8 cellular contexts compared by ENCODE assay signal in genomic region chr10:22003111-22003963, GRCh38. TPM values are rescaled to one million over a fixed set of nuclear protein-coding genes. Genes with fewer than 3 reads are reported as not detected.
A peak's percentile ranks its signal among the peaks of the same experiment; 100 is the strongest.
DNase-seq lines count a peak whose midpoint lies in the region; ATAC-seq and TF ChIP-seq lines count a peak whose summit lies in the region.

TSS of gene DNAJC1 (minus strand) at chr10:22003730. CDS start at chr10:22003434, 296 bp downstream.

- peaks cover 24% of the 10 kb centered on the region for H4K20me1 ChIP-seq in Loucy (ENCODE audit: insufficient read depth, low read length, poor library complexity, severe bottlenecking)

- DNase-seq in ELR (ENCODE audit: low read depth) (peak; percentile 96), H7 (peak; percentile 92), fibroblast of peridontal ligament (ENCODE audit: extremely low read depth) (peak; percentile 88)
- DNase-seq in activated T-helper 9 cell treated with anti-CD3 and anti-CD28 coated beads, Interleukin-2, amount 50 U/mL, for 16 hours (ENCODE audit: low read depth), result peak; percentile 97
- peak; percentile 98 for DNase-seq in natural killer cell treated with Interleukin-12 subunit alpha and Interleukin-12 subunit beta and Interleukin-15 and Interleukin-18, amount 100 ng/mL, for 72 hours (ENCODE audit: low spot score)
- DNase-seq in stimulated activated naive CD8-positive, alpha-beta T cell treated with anti-CD3 and anti-CD28 coated beads, Interleukin-15, Interleukin-2, amounts not matched to agents 100 U/mL and 50 U/mL, for 24 hours, result peak; percentile 99

- H3K36me3 Mint-ChIP-seq in natural killer cell treated with Interleukin-12 subunit alpha and Interleukin-12 subunit beta and Interleukin-15 and Interleukin-18, amount 100 ng/mL, for 72 hours, result peaks cover 6% of the 10 kb centered on the region

- H2AFZ ChIP-seq in Loucy (ENCODE audit: low read length), result peak within 1 kb of the TSS; percentile 83

- ATAC-seq in natural killer cell treated with Interleukin-12 subunit alpha and Interleukin-12 subunit beta and Interleukin-15 and Interleukin-18, amount 100 ng/mL, for 72 hours, result peak; percentile 98
- peak; percentile 97 for ATAC-seq in stimulated activated naive CD8-positive, alpha-beta T cell treated with anti-CD3 and anti-CD28 coated beads, Interleukin-15, Interleukin-2, amounts not matched to agents 100 U/mL and 50 U/mL, for 24 hours

- H3K9me3 ChIP-seq in Loucy (ENCODE audit: insufficient read depth, low read depth, low read length), result no peaks in the 10 kb centered on the region

- TF ChIP-seq POLR2A in Raji (IDR thresholded peaks at IDR 0.05; ENCODE audit: insufficient read depth, low read depth, low read length), result peak; percentile 89

- H3K4me2 ChIP-seq in Loucy (ENCODE audit: low read depth, low read length, poor library complexity, severe bottlenecking), result peak within 1 kb of the TSS; percentile 93

- H3K36me3 ChIP-seq in H7 (replicated peaks; ENCODE audit: control insufficient read depth, insufficient read depth, low read length) (no peaks in the 10 kb centered on the region), Loucy (ENCODE audit: insufficient read depth, low read length) (no peaks in the 10 kb centered on the region)

- peaks cover 51% of the 10 kb centered on the region for H3K79me2 ChIP-seq in Loucy (ENCODE audit: insufficient read depth, low read length)

- peak within 1 kb of the TSS; percentile 88 for H3K9ac ChIP-seq in Loucy (ENCODE audit: low read depth, low read length, poor library complexity, severe bottlenecking)

- TF ChIP-seq CTCF in Loucy (conservative IDR thresholded peaks at IDR 0.05; ENCODE audit: low read length), result 0 out of 2 replicates have a peak, but pooled peaks have one; percentile 8

- peak within 1 kb of the TSS; percentile 90 to 93 for H3K27ac Mint-ChIP-seq in natural killer cell treated with Interleukin-12 subunit alpha and Interleukin-12 subunit beta and Interleukin-15 and Interleukin-18, amount 100 ng/mL, for 72 hours

- H3F3A ChIP-seq in Loucy (ENCODE audit: low read depth), result no peaks in the 10 kb centered on the region

- H3K4me1 ChIP-seq in Loucy (ENCODE audit: insufficient read depth, low read length, poor library complexity, severe bottlenecking), result peaks cover 46% of the 10 kb centered on the region

- H3K4me1 Mint-ChIP-seq in natural killer cell treated with Interleukin-12 subunit alpha and Interleukin-12 subunit beta and Interleukin-15 and Interleukin-18, amount 100 ng/mL, for 72 hours (ENCODE audit: low read depth in 2 of 2), result peaks cover 30 to 39% of the 10 kb centered on the region in 2 donors

- H3K4me3 Mint-ChIP-seq in natural killer cell treated with Interleukin-12 subunit alpha and Interleukin-12 subunit beta and Interleukin-15 and Interleukin-18, amount 100 ng/mL, for 72 hours, result peak within 1 kb of the TSS; percentile 98

- H3K4me3 ChIP-seq in H7 (ENCODE audit: insufficient read depth, low read depth, low read length) (peak within 1 kb of the TSS; percentile 78), Loucy (ENCODE audit: low read length, poor library complexity, severe bottlenecking) (peak within 1 kb of the TSS; percentile 83)

- peaks cover 5% of the 10 kb centered on the region for H3K9me3 Mint-ChIP-seq in natural killer cell treated with Interleukin-12 subunit alpha and Interleukin-12 subunit beta and Interleukin-15 and Interleukin-18, amount 100 ng/mL, for 72 hours

- H3K27me3 ChIP-seq in H7 (ENCODE audit: control insufficient read depth, insufficient read depth, low read length), result no peaks in the 10 kb centered on the region; the same call in 1 of the 2 replicates
- no peaks in the 10 kb centered on the region for H3K27me3 ChIP-seq in Loucy (ENCODE audit: insufficient read depth, low read length, poor library complexity, severe bottlenecking)

- H3K9me2 ChIP-seq in Loucy (replicated peaks; ENCODE audit: low read depth, low read length), result no peaks in the 10 kb centered on the region

- H3K27me3 Mint-ChIP-seq in natural killer cell treated with Interleukin-12 subunit alpha and Interleukin-12 subunit beta and Interleukin-15 and Interleukin-18, amount 100 ng/mL, for 72 hours, result peaks cover 6 to 10% of the 10 kb centered on the region in 2 donors

RNA-seq across cellular contexts. Expression of gene DNAJC1, which starts in this region (rescaled TPM):
- 17.9 and 20.4 TPM in 2 replicates for total RNA-seq in H7 (2014; rRNA removed; shearing (Covaris generic))
- total RNA-seq in natural killer cell treated with Interleukin-12 subunit alpha and Interleukin-12 subunit beta and Interleukin-15 and Interleukin-18, amount 100 ng/mL, for 72 hours, result 10 to 100 TPM; 37.8 to 53.5 TPM

Comparison
In these comparisons a context has a peak if more than half of its experiments do, and no peak if none do; other contexts are left out.
1. Peak in every context shown above with its lines: DNase-seq, ATAC-seq and H3K4me3 ChIP-seq.